9 cellular contexts compared by ENCODE assay signal in genomic region chr12:108616941-108617858, GRCh38. TPM values are rescaled to one million over a fixed set of nuclear protein-coding genes. Genes with fewer than 3 reads are reported as not detected.
A peak's percentile ranks its signal among the peaks of the same experiment; 100 is the strongest.
DNase-seq lines count a peak whose midpoint lies in the region; ATAC-seq, FAIRE-seq and TF ChIP-seq lines count a peak whose summit lies in the region.
"Had no signal": no experiment of that assay in that cellular context is flagged by ENCODE, and none has a peak within 500 bp of the region (broad histone marks: within the 10 kb centered on the region; RNA-seq: fewer than 3 reads in every experiment).

No MANE protein-coding gene starts in this region.

- FAIRE-seq in D721Med (lab: Jason Lieb, UNC): no peak

- intact Hi-C loops in sigmoid colon (cut with DNase I): loop anchor here (5.0 kb wide), 1 partner anchor 335 kb away; no protein-coding TSS in a partner anchor

- no peak for TF ChIP-seq POLR2A in sigmoid colon (IDR thresholded peaks at IDR 0.05)

- H3K27me3 ChIP-seq in sigmoid colon: no peaks in the 10 kb centered on the region
- H3K27me3 ChIP-seq: tibial artery had no signal

- DNase-seq in ACHN (peak; percentile 30), fibroblast of villous mesenchyme (ENCODE audit: low read depth) (peak; percentile 44), sigmoid colon (no peak), D721Med (ENCODE audit: insufficient read length, low spot score) (no peak)
- peak; percentile 38 to 74 for DNase-seq in activated CD4-positive, alpha-beta T cell treated with anti-CD3 and anti-CD28 coated beads, Interleukin-2, amount 50 U/mL, for 24 hours (ENCODE audit: low read depth in 1 of 2, low spot score in 1 of 2)
- peak; percentile 71 to 79 for DNase-seq in stimulated activated CD8-positive, alpha-beta memory T cell treated with anti-CD3 and anti-CD28 coated beads, Interleukin-2, amount 100 ng/mL, for 48 hours (ENCODE audit: low read depth in 2 of 2)

- peak; percentile 78 for ATAC-seq in GM19397 (IDR thresholded peaks at IDR 0.05; ENCODE audit: unreplicated experiment)
- ATAC-seq in HG03520 (IDR thresholded peaks at IDR 0.05; ENCODE audit: unreplicated experiment): peak; percentile 83

- H3K36me3 ChIP-seq in sigmoid colon: no peaks in the 10 kb centered on the region
- H3K36me3 ChIP-seq: tibial artery had no signal

- in situ Hi-C loops in ACHN (cut with HindIII; ENCODE audit: low pct_ligation_motif_present, low pct_unique_long_range_greater_than_20kb, low sequenced_read_pairs): no loop called here

- 58 to 76% methylated on average over 14 of the region's 14 CpGs for WGBS in sigmoid colon, 2 donors

- H3K4me3 ChIP-seq in fibroblast of villous mesenchyme (ENCODE audit: low read depth, low read length): no peak overlapping the region
- no peak overlapping the region for H3K4me3 ChIP-seq in sigmoid colon
- H3K4me3 ChIP-seq: tibial artery had no signal

- no peak overlapping the region for H3K27ac ChIP-seq in sigmoid colon
- H3K27ac ChIP-seq: tibial artery had no signal

- peaks cover 0 to 14% (median 8%) of the 10 kb centered on the region in 4 donors for H3K4me1 ChIP-seq in sigmoid colon

- TF ChIP-seq EP300 in sigmoid colon (IDR thresholded peaks at IDR 0.05): no peak

- H3K9me3 ChIP-seq in sigmoid colon: no peaks in the 10 kb centered on the region
- H3K9me3 ChIP-seq: tibial artery had no signal

- TF ChIP-seq CTCF in fibroblast of villous mesenchyme (IDR thresholded peaks at IDR 0.05; ENCODE audit: insufficient read depth, low read depth, low read length): no peak
- no peak for TF ChIP-seq CTCF in sigmoid colon (IDR thresholded peaks at IDR 0.05)
- no peak for TF ChIP-seq CTCF in D721Med (IDR thresholded peaks at IDR 0.05; ENCODE audit: insufficient read depth, missing control alignments)

RNA-seq across cellular contexts. Expression of gene SELPLG, which starts 16.5 kb away (rescaled TPM):
- total RNA-seq in fibroblast of villous mesenchyme (1.3 and 2.2 TPM in 2 replicates), sigmoid colon (1 to 10 TPM; 6.1 to 10.0 (median 7.6) TPM)
- 10 to 100 TPM in 1 of 3 donors, 1 to 10 TPM in 2; 1.8 to 26.1 (median 6.7) TPM for polyA plus RNA-seq in sigmoid colon

RNA-seq across cellular contexts. Expression of gene TMEM119, which starts 19.3 kb away (rescaled TPM):
- total RNA-seq in fibroblast of villous mesenchyme (83.3 and 186 TPM in 2 replicates), sigmoid colon (10 to 100 TPM in 1 of 4 donors, 1 to 10 TPM in 2, under 1 TPM in 1; 0.95 to 11.6 (median 6.7) TPM)
- polyA plus RNA-seq in sigmoid colon: 10 to 100 TPM in 1 of 3 donors, 1 to 10 TPM in 2; 1.8 to 16.9 (median 2.4) TPM

RNA-seq across cellular contexts. Expression of gene ISCU, which starts 54.8 kb away (rescaled TPM):
- total RNA-seq in fibroblast of villous mesenchyme (105 TPM in 2 replicates), sigmoid colon (100 to 1,000 TPM; 197 to 294 (median 260) TPM)
- 100 to 1,000 TPM; 117 to 243 (median 187) TPM for polyA plus RNA-seq in sigmoid colon

RNA-seq across cellular contexts. Expression of gene SART3, which starts 56.2 kb away (rescaled TPM):
- total RNA-seq in fibroblast of villous mesenchyme (41.2 and 59.2 TPM in 2 replicates), sigmoid colon (10 to 100 TPM; 45.3 to 69.1 (median 51.8) TPM)
- 10 to 100 TPM; 15.3 to 29.9 (median 18.0) TPM for polyA plus RNA-seq in sigmoid colon

Comparison
In these comparisons a context has a peak if more than half of its experiments do, and no peak if none do; other contexts are left out.
1. DNase-seq: peak in ACHN (single experiment), activated CD4-positive, alpha-beta T cell treated with anti-CD3 and anti-CD28 coated beads, Interleukin-2, amount 50 U/mL, for 24 hours (2 of 2), fibroblast of villous mesenchyme (single experiment) and stimulated activated CD8-positive, alpha-beta memory T cell treated with anti-CD3 and anti-CD28 coated beads, Interleukin-2, amount 100 ng/mL, for 48 hours (2 of 2); none in sigmoid colon (single experiment) and D721Med (single experiment).